In the genomic region with DNA sequence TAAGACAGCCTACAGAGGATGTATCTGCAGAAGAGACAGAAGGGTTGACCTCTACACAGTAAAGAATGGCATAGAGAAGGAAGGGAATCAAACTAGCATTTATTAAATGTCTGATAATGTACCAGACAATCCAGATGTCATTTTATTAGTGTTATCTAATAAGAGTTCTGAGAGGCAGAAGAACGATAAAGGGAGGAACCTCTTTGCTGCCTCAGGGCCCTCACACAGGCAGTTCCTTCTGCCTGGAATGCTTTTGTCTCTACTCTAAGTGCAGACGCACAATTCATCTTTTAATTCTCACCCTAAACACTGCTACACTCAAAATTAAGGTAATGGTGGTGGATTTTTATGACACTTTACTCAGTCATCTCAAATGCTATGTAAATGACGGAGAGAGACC, we compare ENCODE assay signal across 2 cellular contexts.
A peak's percentile ranks its signal among the peaks of the same experiment; 100 is the strongest.
TF ChIP-seq lines count a peak whose summit lies in the region.

No MANE protein-coding gene starts in this region.

TF ChIP-seq in SK-N-SH, 30 proteins besides CTCF, POLR2A, EP300 and RAD21 (continued from another document):
- TF ChIP-seq, protein P1, sequence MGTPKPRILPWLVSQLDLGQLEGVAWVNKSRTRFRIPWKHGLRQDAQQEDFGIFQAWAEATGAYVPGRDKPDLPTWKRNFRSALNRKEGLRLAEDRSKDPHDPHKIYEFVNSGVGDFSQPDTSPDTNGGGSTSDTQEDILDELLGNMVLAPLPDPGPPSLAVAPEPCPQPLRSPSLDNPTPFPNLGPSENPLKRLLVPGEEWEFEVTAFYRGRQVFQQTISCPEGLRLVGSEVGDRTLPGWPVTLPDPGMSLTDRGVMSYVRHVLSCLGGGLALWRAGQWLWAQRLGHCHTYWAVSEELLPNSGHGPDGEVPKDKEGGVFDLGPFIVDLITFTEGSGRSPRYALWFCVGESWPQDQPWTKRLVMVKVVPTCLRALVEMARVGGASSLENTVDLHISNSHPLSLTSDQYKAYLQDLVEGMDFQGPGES (IDR thresholded peaks at IDR 0.05; ENCODE audit: low read depth, low read length): no peak
- peak; percentile 15; the same call in 1 of the 2 replicates for TF ChIP-seq GATA2 (CRISPR knock-in tag; IDR thresholded peaks at IDR 0.05)
- TF ChIP-seq CHD2 (IDR thresholded peaks at IDR 0.05; ENCODE audit: low read length, partially characterized antibody): peak; percentile 52
- TF ChIP-seq TCF12 (IDR thresholded peaks at IDR 0.05): no peak
- TF ChIP-seq, protein P2, sequence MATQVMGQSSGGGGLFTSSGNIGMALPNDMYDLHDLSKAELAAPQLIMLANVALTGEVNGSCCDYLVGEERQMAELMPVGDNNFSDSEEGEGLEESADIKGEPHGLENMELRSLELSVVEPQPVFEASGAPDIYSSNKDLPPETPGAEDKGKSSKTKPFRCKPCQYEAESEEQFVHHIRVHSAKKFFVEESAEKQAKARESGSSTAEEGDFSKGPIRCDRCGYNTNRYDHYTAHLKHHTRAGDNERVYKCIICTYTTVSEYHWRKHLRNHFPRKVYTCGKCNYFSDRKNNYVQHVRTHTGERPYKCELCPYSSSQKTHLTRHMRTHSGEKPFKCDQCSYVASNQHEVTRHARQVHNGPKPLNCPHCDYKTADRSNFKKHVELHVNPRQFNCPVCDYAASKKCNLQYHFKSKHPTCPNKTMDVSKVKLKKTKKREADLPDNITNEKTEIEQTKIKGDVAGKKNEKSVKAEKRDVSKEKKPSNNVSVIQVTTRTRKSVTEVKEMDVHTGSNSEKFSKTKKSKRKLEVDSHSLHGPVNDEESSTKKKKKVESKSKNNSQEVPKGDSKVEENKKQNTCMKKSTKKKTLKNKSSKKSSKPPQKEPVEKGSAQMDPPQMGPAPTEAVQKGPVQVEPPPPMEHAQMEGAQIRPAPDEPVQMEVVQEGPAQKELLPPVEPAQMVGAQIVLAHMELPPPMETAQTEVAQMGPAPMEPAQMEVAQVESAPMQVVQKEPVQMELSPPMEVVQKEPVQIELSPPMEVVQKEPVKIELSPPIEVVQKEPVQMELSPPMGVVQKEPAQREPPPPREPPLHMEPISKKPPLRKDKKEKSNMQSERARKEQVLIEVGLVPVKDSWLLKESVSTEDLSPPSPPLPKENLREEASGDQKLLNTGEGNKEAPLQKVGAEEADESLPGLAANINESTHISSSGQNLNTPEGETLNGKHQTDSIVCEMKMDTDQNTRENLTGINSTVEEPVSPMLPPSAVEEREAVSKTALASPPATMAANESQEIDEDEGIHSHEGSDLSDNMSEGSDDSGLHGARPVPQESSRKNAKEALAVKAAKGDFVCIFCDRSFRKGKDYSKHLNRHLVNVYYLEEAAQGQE (IDR thresholded peaks at IDR 0.05; ENCODE audit: low read depth, low read length): no peak
- no peak for TF ChIP-seq NFIC (IDR thresholded peaks at IDR 0.05; ENCODE audit: borderline replicate concordance)
- TF ChIP-seq SIN3A (IDR thresholded peaks at IDR 0.05; ENCODE audit: borderline replicate concordance, low read depth, low read length): no peak
- no peak for TF ChIP-seq TAF1 (IDR thresholded peaks at IDR 0.05; ENCODE audit: borderline replicate concordance, low read depth, low read length)
- TF ChIP-seq TEAD4 (IDR thresholded peaks at IDR 0.05; ENCODE audit: borderline replicate concordance, insufficient read depth): no peak
- peak; percentile 64; the same call in 1 of the 2 replicates for TF ChIP-seq RCOR1 (IDR thresholded peaks at IDR 0.05; ENCODE audit: low read length)

TF ChIP-seq in SK-N-SH treated with all-trans-retinoic acid at 6 μM for 48 hours, 23 proteins besides CTCF, POLR2A, EP300 and RAD21 (continued from another document):
- TF ChIP-seq CREB5 (CRISPR knock-in tag; IDR thresholded peaks at IDR 0.05; ENCODE audit: low read depth): no peak
- no peak for TF ChIP-seq ZNF70 (CRISPR knock-in tag; IDR thresholded peaks at IDR 0.05)
- TF ChIP-seq RARB (CRISPR knock-in tag; IDR thresholded peaks at IDR 0.05): no peak
- no peak for TF ChIP-seq PPARA (CRISPR knock-in tag; IDR thresholded peaks at IDR 0.05; ENCODE audit: borderline replicate concordance)
- TF ChIP-seq ZFP30 (CRISPR knock-in tag; IDR thresholded peaks at IDR 0.05): no peak
- no peak for TF ChIP-seq CSDC2 (CRISPR knock-in tag; IDR thresholded peaks at IDR 0.05)
- TF ChIP-seq POU6F1 (CRISPR knock-in tag; IDR thresholded peaks at IDR 0.05; ENCODE audit: borderline replicate concordance, low read depth): no peak
- TF ChIP-seq ZNF565 (CRISPR knock-in tag; conservative IDR thresholded peaks at IDR 0.05; ENCODE audit: low read depth): no peak
- no peak for TF ChIP-seq TCF4 (CRISPR knock-in tag; IDR thresholded peaks at IDR 0.05; ENCODE audit: borderline replicate concordance)
